18 cellular contexts compared by ENCODE assay signal in genomic region chr22:19400881-19401280, GRCh38. TPM values are rescaled to one million over a fixed set of nuclear protein-coding genes. Genes with fewer than 3 reads are reported as not detected.
DNase-seq lines count a peak whose midpoint lies in the region; TF ChIP-seq lines count a peak whose summit lies in the region.
"Had no signal": no experiment of that assay in that cellular context is flagged by ENCODE, and none has a peak within 500 bp of the region (broad histone marks: within the 10 kb centered on the region; RNA-seq: fewer than 3 reads in every experiment).

No MANE protein-coding gene starts in this region.

- H3K9me3 ChIP-seq in CD8-positive, alpha-beta memory T cell (ENCODE audit: low read length), result no peaks in the 10 kb centered on the region
- H3K9me3 ChIP-seq in sigmoid colon (no peaks in the 10 kb centered on the region), right atrium auricular region (no peaks in the 10 kb centered on the region), Peyer's patch (no peaks in the 10 kb centered on the region)

- peaks cover 42% of the 10 kb centered on the region for H3K36me3 ChIP-seq in CD8-positive, alpha-beta memory T cell (ENCODE audit: insufficient read depth, low read length)
- peaks cover 8 to 79% (median 28%) of the 10 kb centered on the region in 4 donors for H3K36me3 ChIP-seq in sigmoid colon
- H3K36me3 ChIP-seq in right atrium auricular region, result peaks cover 50% of the 10 kb centered on the region
- peaks cover 0 to 67% (median 3%) of the 10 kb centered on the region in 3 donors for H3K36me3 ChIP-seq in Peyer's patch

- H3K4me1 Mint-ChIP-seq in T-helper 1 cell treated with Interleukin-12 subunit alpha and Interleukin-12 subunit beta and Interleukin-4 antibody, amounts not matched to agents 30 μg/mL and 1 μg/mL, for 36 hours (ENCODE audit: low read depth), result peaks cover 4% of the 10 kb centered on the region
- peaks cover 0 to 1% (median 0%) of the 10 kb centered on the region in 3 donors for H3K4me1 Mint-ChIP-seq in CD8-positive, alpha-beta memory T cell
- H3K4me1 Mint-ChIP-seq in endothelial cell (ENCODE audit: unreplicated experiment), result peaks cover 21% of the 10 kb centered on the region

- TF ChIP-seq POLR2A in sigmoid colon (IDR thresholded peaks at IDR 0.05), result no peak
- no peak for TF ChIP-seq POLR2A in Peyer's patch (IDR thresholded peaks at IDR 0.05)

- H3K27me3 Mint-ChIP-seq in T-helper 1 cell treated with Interleukin-12 subunit alpha and Interleukin-12 subunit beta and Interleukin-4 antibody, amounts not matched to agents 30 μg/mL and 1 μg/mL, for 36 hours (ENCODE audit: low read depth), result no peaks in the 10 kb centered on the region
- no peaks in the 10 kb centered on the region for H3K27me3 Mint-ChIP-seq in CD8-positive, alpha-beta memory T cell
- peaks cover 2% of the 10 kb centered on the region for H3K27me3 Mint-ChIP-seq in endothelial cell (ENCODE audit: unreplicated experiment)

- TF ChIP-seq EP300 in sigmoid colon (IDR thresholded peaks at IDR 0.05), result no peak

- peaks cover 10% of the 10 kb centered on the region for H3K4me1 ChIP-seq in CD8-positive, alpha-beta memory T cell (ENCODE audit: insufficient read depth, low read length)
- H3K4me1 ChIP-seq in sigmoid colon (no peaks in the 10 kb centered on the region), right atrium auricular region (no peaks in the 10 kb centered on the region), Peyer's patch (no peaks in the 10 kb centered on the region)

- 95 to 97% methylated on average over 6 of the region's 6 CpGs for WGBS in sigmoid colon, 2 donors

- peaks cover 40% of the 10 kb centered on the region for H3K36me3 Mint-ChIP-seq in T-helper 1 cell treated with Interleukin-12 subunit alpha and Interleukin-12 subunit beta and Interleukin-4 antibody, amounts not matched to agents 30 μg/mL and 1 μg/mL, for 36 hours (ENCODE audit: low read depth)
- H3K36me3 Mint-ChIP-seq in CD8-positive, alpha-beta memory T cell, result peaks cover 4 to 85% (median 26%) of the 10 kb centered on the region in 3 donors
- peaks cover 24% of the 10 kb centered on the region for H3K36me3 Mint-ChIP-seq in endothelial cell (ENCODE audit: low read depth, unreplicated experiment)

- no peak overlapping the region for H3K27ac ChIP-seq in CD8-positive, alpha-beta memory T cell (ENCODE audit: low read depth, low read length)
- H3K27ac ChIP-seq in sigmoid colon (no peak overlapping the region), right atrium auricular region (no peak overlapping the region), Peyer's patch (no peak overlapping the region)
- H3K27ac ChIP-seq: 22Rv1, KMS-11, RWPE1 had no signal

- POLR2A ChIA-PET in CD8-positive, alpha-beta memory T cell (lab: Charles Lee), result no interaction called here

- peak overlapping the region; percentile 49 for H3K27ac Mint-ChIP-seq in T-helper 1 cell treated with Interleukin-12 subunit alpha and Interleukin-12 subunit beta and Interleukin-4 antibody, amounts not matched to agents 30 μg/mL and 1 μg/mL, for 36 hours
- H3K27ac Mint-ChIP-seq in CD8-positive, alpha-beta memory T cell, result peak overlapping the region in 6 of 8 donors; percentile 53 to 93 (median 69)
- H3K27ac Mint-ChIP-seq in endothelial cell (ENCODE audit: unreplicated experiment), result peak overlapping the region; percentile 85

- no peaks in the 10 kb centered on the region for H3K9me3 Mint-ChIP-seq in T-helper 1 cell treated with Interleukin-12 subunit alpha and Interleukin-12 subunit beta and Interleukin-4 antibody, amounts not matched to agents 30 μg/mL and 1 μg/mL, for 36 hours
- no peaks in the 10 kb centered on the region for H3K9me3 Mint-ChIP-seq in CD8-positive, alpha-beta memory T cell
- H3K9me3 Mint-ChIP-seq in endothelial cell (ENCODE audit: unreplicated experiment), result no peaks in the 10 kb centered on the region

- no peaks in the 10 kb centered on the region for H3K27me3 ChIP-seq in CD8-positive, alpha-beta memory T cell (ENCODE audit: insufficient read depth, low read length, poor library complexity, severe bottlenecking)
- H3K27me3 ChIP-seq in sigmoid colon (no peaks in the 10 kb centered on the region), right atrium auricular region (no peaks in the 10 kb centered on the region), Peyer's patch (no peaks in the 10 kb centered on the region)

- no peak overlapping the region for H3K4me3 ChIP-seq in CD8-positive, alpha-beta memory T cell (ENCODE audit: low read length)
- H3K4me3 ChIP-seq in sigmoid colon (no peak overlapping the region), right atrium auricular region (no peak overlapping the region), Peyer's patch (no peak overlapping the region)

- no peak overlapping the region for H3K4me3 Mint-ChIP-seq in T-helper 1 cell treated with Interleukin-12 subunit alpha and Interleukin-12 subunit beta and Interleukin-4 antibody, amounts not matched to agents 30 μg/mL and 1 μg/mL, for 36 hours
- H3K4me3 Mint-ChIP-seq in CD8-positive, alpha-beta memory T cell, result no peak overlapping the region
- H3K4me3 Mint-ChIP-seq in endothelial cell (ENCODE audit: unreplicated experiment), result no peak overlapping the region

- CTCF ChIA-PET in CD8-positive, alpha-beta memory T cell (lab: Charles Lee), result no interaction called here

- intact Hi-C loops in sigmoid colon (cut with DNase I), result no loop called here

- DNase-seq in T-helper 1 cell, result no peak
- DNase-seq in CD8-positive, alpha-beta memory T cell, result no peak
- DNase-seq in endothelial cell (ENCODE audit: low spot score), result no peak
- DNase-seq in sigmoid colon, result peak; percentile 39
- no peak for DNase-seq in right atrium auricular region (ENCODE audit: low spot score)
- DNase-seq in NCI-H345 (lab: John Stamatoyannopoulos, UW), result no peak
- DNase-seq in Peyer's patch, result no peak
- DNase-seq: AML-193, NCI-H1436, NCI-H1930, NCI-H226, NCI-H524 treated with DMSO at 0.1 percent for 48 hours, PC-3, SIG-M5 had no signal

- TF ChIP-seq CTCF in endothelial cell (IDR thresholded peaks at IDR 0.05; ENCODE audit: unreplicated experiment) (no peak), sigmoid colon (IDR thresholded peaks at IDR 0.05) (no peak), right atrium auricular region (IDR thresholded peaks at IDR 0.05) (no peak), Peyer's patch (IDR thresholded peaks at IDR 0.05) (no peak)

RNA-seq across cellular contexts. Expression of gene HIRA, which starts 30.7 kb away (rescaled TPM):
- 10 to 100 TPM; 38.5 to 44.8 TPM for total RNA-seq in CD8-positive, alpha-beta memory T cell
- 4.6 TPM for polyA plus RNA-seq in CD8-positive, alpha-beta memory T cell
- total RNA-seq in endothelial cell (ENCODE audit: unreplicated experiment) (36.0 TPM), sigmoid colon (10 to 100 TPM; 11.8 to 18.6 (median 16.0) TPM), right atrium auricular region (10 to 100 TPM in 1 of 2 donors, 1 to 10 TPM in 1; 9.8 to 15.7 TPM), Peyer's patch (100 to 1,000 TPM in 1 of 4 donors, 10 to 100 TPM in 3; 24.9 to 104 (median 31.8) TPM)
- 10 to 100 TPM; 11.1 to 25.0 (median 13.2) TPM for polyA plus RNA-seq in sigmoid colon

RNA-seq across cellular contexts. Expression of gene MRPL40, which starts 31.5 kb away (rescaled TPM):
- 10 to 100 TPM; 47.7 to 48.6 TPM for total RNA-seq in CD8-positive, alpha-beta memory T cell
- 62.4 TPM for polyA plus RNA-seq in CD8-positive, alpha-beta memory T cell
- total RNA-seq in endothelial cell (ENCODE audit: unreplicated experiment) (19.9 TPM), sigmoid colon (10 to 100 TPM; 19.5 to 32.3 (median 26.4) TPM), right atrium auricular region (10 to 100 TPM; 31.9 to 40.9 TPM), Peyer's patch (10 to 100 TPM in 2 of 4 donors, 1 to 10 TPM in 2; 7.0 to 27.2 (median 10.2) TPM)
- 10 to 100 TPM; 25.7 to 32.4 (median 30.1) TPM for polyA plus RNA-seq in sigmoid colon

RNA-seq across cellular contexts. Expression of gene C22orf39, which starts 46.6 kb away (rescaled TPM):
- total RNA-seq in CD8-positive, alpha-beta memory T cell, result 10 to 100 TPM; 24.4 to 27.7 TPM
- polyA plus RNA-seq in CD8-positive, alpha-beta memory T cell, result 59.9 TPM
- total RNA-seq in endothelial cell (ENCODE audit: unreplicated experiment), result 26.6 TPM
- total RNA-seq in sigmoid colon, result 100 to 1,000 TPM in 2 of 4 donors, 10 to 100 TPM in 2; 88.1 to 135 (median 102) TPM
- polyA plus RNA-seq in sigmoid colon, result 10 to 100 TPM; 25.2 to 39.0 (median 29.5) TPM
- total RNA-seq in right atrium auricular region, result 10 to 100 TPM; 61.0 to 68.7 TPM
- 10 to 100 TPM; 46.8 to 47.9 (median 47.1) TPM for total RNA-seq in Peyer's patch
